ENCODE assay signal across 28 cellular contexts in genomic region chr3:73665317-73665716, GRCh38. TPM values are rescaled to one million over a fixed set of nuclear protein-coding genes. Genes with fewer than 3 reads are reported as not detected.
"Had no signal": no experiment of that assay in that cellular context is flagged by ENCODE, and none has a peak within 500 bp of the region (broad histone marks: within the 10 kb centered on the region; RNA-seq: fewer than 3 reads in every experiment).

No MANE protein-coding gene starts in this region.

- H3K27ac ChIP-seq: ascending aorta, body of pancreas, Peyer's patch had no signal

- H3K9me3 ChIP-seq: ascending aorta, body of pancreas, MG63, Peyer's patch had no signal

- H3K4me1 Mint-ChIP-seq: activated naive CD8-positive, alpha-beta T cell treated with anti-CD3 and anti-CD28 coated beads, Interleukin-2, amount 50 U/mL, for 24 hours; central memory CD8-positive, alpha-beta T cell; T-helper 17 cell had no signal

- H3K36me3 ChIP-seq: ascending aorta, MG63, Peyer's patch had no signal

- H3K27ac Mint-ChIP-seq: activated CD8-positive, alpha-beta T cell treated with anti-CD3 and anti-CD28 coated beads, Interleukin-2, amount 10 ng/mL, durations not matched to agents 7 days and 5 days; activated naive CD4-positive, alpha-beta T cell treated with anti-CD3 and anti-CD28 coated beads, Interleukin-2, amount 50 U/mL, for 72 hours; activated naive CD8-positive, alpha-beta T cell treated with anti-CD3 and anti-CD28 coated beads, Interleukin-2, amount 50 U/mL, for 24 hours; T-helper 17 cell; WTC11 had no signal

- H3K27me3 ChIP-seq: ascending aorta, body of pancreas, MG63, Peyer's patch had no signal

- H3K9me3 Mint-ChIP-seq: activated naive CD4-positive, alpha-beta T cell treated with anti-CD3 and anti-CD28 coated beads, Interleukin-2, amount 50 U/mL, for 72 hours; activated T-cell treated with anti-CD3 and anti-CD28 coated beads, Interleukin-2, amount 50 U/mL, for 4 hours had no signal

- H3K36me3 Mint-ChIP-seq: activated naive CD4-positive, alpha-beta T cell treated with anti-CD3 and anti-CD28 coated beads, Interleukin-2, amount 50 U/mL, for 72 hours; WTC11 had no signal

- H3K27me3 Mint-ChIP-seq: activated naive CD8-positive, alpha-beta T cell treated with anti-CD3 and anti-CD28 coated beads, Interleukin-2, amount 50 U/mL, for 24 hours; central memory CD8-positive, alpha-beta T cell; T-helper 17 cell had no signal

- H3K4me1 ChIP-seq: Peyer's patch had no signal

- H3K4me3 ChIP-seq: ascending aorta, body of pancreas, MG63, Peyer's patch had no signal

- DNase-seq: activated CD4-positive, alpha-beta T cell treated with anti-CD3 and anti-CD28 coated beads for 48 hours; activated CD4-positive, alpha-beta T cell treated with anti-CD3 and anti-CD28 coated beads, Interleukin-2, amount 50 U/mL, for 4 hours; activated CD4-positive, CD25-positive, alpha-beta regulatory T cell treated with anti-CD3 and anti-CD28 coated beads, Interleukin-2, amount 50 U/mL, for 72 hours; activated CD8-positive, alpha-beta T cell treated with anti-CD3 and anti-CD28 coated beads, Interleukin-2, amount 10 ng/mL, durations not matched to agents 7 days and 5 days; activated effector memory CD4-positive, alpha-beta T cell treated with anti-CD3 and anti-CD28 coated beads, Interleukin-2, amount 50 U/mL, for 16 hours; activated naive CD4-positive, alpha-beta T cell treated with Interleukin-2 at 50 U/mL for 16 hours; activated naive CD8-positive, alpha-beta T cell treated with anti-CD3 and anti-CD28 coated beads, Interleukin-2, amount 50 U/mL, for 24 hours; activated T-cell treated with anti-CD3 and anti-CD28 coated beads, Interleukin-2, amount 50 U/mL, for 4 hours; amniotic stem cell; body of pancreas; MG63; MV-4-11; NCI-H1092 treated with DMSO at 0.1 percent for 48 hours; NCI-H1417 treated with DMSO at 0.1 percent for 48 hours; NCI-H1694; NCI-H2029; NCI-H2107; NCI-H2171 treated with DMSO at 0.1 percent for 48 hours; NCI-H226; NCI-H69; Peyer's patch; SHP77; T-helper 17 cell; T-helper 9 cell had no signal

- H3K4me3 Mint-ChIP-seq: activated CD8-positive, alpha-beta T cell treated with anti-CD3 and anti-CD28 coated beads, Interleukin-2, amount 10 ng/mL, durations not matched to agents 7 days and 5 days; activated naive CD8-positive, alpha-beta T cell treated with anti-CD3 and anti-CD28 coated beads, Interleukin-2, amount 50 U/mL, for 24 hours; activated T-cell treated with anti-CD3 and anti-CD28 coated beads, Interleukin-2, amount 50 U/mL, for 4 hours; central memory CD8-positive, alpha-beta T cell; T-helper 17 cell; WTC11 had no signal

RNA-seq across cellular contexts. Expression of gene PDZRN3, which starts 40.6 kb away (rescaled TPM):
- total RNA-seq: activated CD8-positive, alpha-beta T cell treated with anti-CD3 and anti-CD28 coated beads, Interleukin-2, amount 10 ng/mL, durations not matched to agents 7 days and 5 days; activated naive CD4-positive, alpha-beta T cell treated with anti-CD3 and anti-CD28 coated beads, Interleukin-2, amount 50 U/mL, for 72 hours; T-helper 17 cell had no signal
